In genomic region chr11:134254433-134254832, GRCh38 we compare ENCODE assay signal across 10 cellular contexts. TPM values are rescaled to one million over a fixed set of nuclear protein-coding genes. Genes with fewer than 3 reads are reported as not detected.
DNase-seq lines count a peak whose midpoint lies in the region; ATAC-seq and TF ChIP-seq lines count a peak whose summit lies in the region.
"Had no signal": no experiment of that assay in that cellular context is flagged by ENCODE, and none has a peak within 500 bp of the region (broad histone marks: within the 10 kb centered on the region; RNA-seq: fewer than 3 reads in every experiment).

No MANE protein-coding gene starts in this region.

- no peaks in the 10 kb centered on the region for H3K9me3 ChIP-seq in HAP-1
- no peaks in the 10 kb centered on the region for H3K9me3 ChIP-seq in skeletal muscle satellite cell (replicated peaks; ENCODE audit: low read length)

- TF ChIP-seq CTCF in fibroblast of villous mesenchyme (IDR thresholded peaks at IDR 0.05; ENCODE audit: insufficient read depth, low read depth, low read length) = no peak

- CTCF ChIA-PET in T-cell (lab: Charles Lee) = interaction anchor here (0.5 to 3.3 kb wide), 3 partner anchors 20 to 307 kb away, joined by 4 to 13 read pairs (median 7); partner anchors contain the start of gene VPS26B (in 1 of the 2)

- H3K27me3 Mint-ChIP-seq in T-cell = no peaks in the 10 kb centered on the region

- H3K4me2 ChIP-seq in skeletal muscle satellite cell (ENCODE audit: low read length) = peak overlapping the region; percentile 82

- H3K36me3 ChIP-seq in HAP-1 (replicated peaks) = peaks cover 15% of the 10 kb centered on the region
- H3K36me3 ChIP-seq in skeletal muscle satellite cell (ENCODE audit: insufficient read depth, low read length) = peaks cover 23% of the 10 kb centered on the region

- peak overlapping the region in 1 of 2 donors; percentile 76 for H3K27ac Mint-ChIP-seq in T-cell

- POLR2A ChIA-PET in T-cell (lab: Charles Lee) = interaction anchor here in 1 of 2 donors (1.8 kb wide), 1 partner anchor 30 kb away, joined by 9 read pairs; the partner anchor contains the start of genes NCAPD3 and VPS26B

- DNase-seq in HAP-1 (ENCODE audit: low spot score in 2 of 2) = no peak
- no peak for DNase-seq in T-cell
- DNase-seq in fibroblast of villous mesenchyme (ENCODE audit: low read depth) = no peak
- DNase-seq in NK-92 (lab: John Stamatoyannopoulos, UW; ENCODE audit: unreplicated experiment) = no peak
- DNase-seq in NCI-H82 (lab: John Stamatoyannopoulos, UW) = no peak
- DNase-seq in dermis blood vessel endothelial cell = no peak
- DNase-seq: kidney glomerular epithelial cell had no signal

- H3K27me3 ChIP-seq in HAP-1 (ENCODE audit: low read depth) (no peaks in the 10 kb centered on the region), skeletal muscle satellite cell (ENCODE audit: control insufficient read depth, insufficient read depth, low read length) (no peaks in the 10 kb centered on the region)

- ATAC-seq in T-cell (replicated peaks in 1 of 4) (no peak), HG03159 (IDR thresholded peaks at IDR 0.05; ENCODE audit: unreplicated experiment) (no peak)

- H3K9ac ChIP-seq in skeletal muscle satellite cell (ENCODE audit: low read depth, low read length) = peak overlapping the region; percentile 68

- H3K4me1 ChIP-seq in HAP-1 = peaks cover 20% of the 10 kb centered on the region
- H3K4me1 ChIP-seq in skeletal muscle satellite cell (ENCODE audit: control insufficient read depth, insufficient read depth, low read length) = peaks cover 18% of the 10 kb centered on the region

- peak overlapping the region; percentile 89 to 99 (median 93) for H3K4me3 Mint-ChIP-seq in T-cell

- peaks cover 36 to 44% (median 39%) of the 10 kb centered on the region in 3 donors for H3K4me1 Mint-ChIP-seq in T-cell

- peaks cover 16% of the 10 kb centered on the region for H3K36me3 Mint-ChIP-seq in T-cell

- in situ Hi-C loops in HAP-1 (cut with MboI; ENCODE audit: low sequenced_read_pairs) = no loop called here

- no peaks in the 10 kb centered on the region for H3K9me3 Mint-ChIP-seq in T-cell

- peak overlapping the region; percentile 78 for H3K4me3 ChIP-seq in HAP-1
- H3K4me3 ChIP-seq in fibroblast of villous mesenchyme (ENCODE audit: low read depth, low read length) = peak overlapping the region; percentile 77
- H3K4me3 ChIP-seq in skeletal muscle satellite cell (ENCODE audit: low read length) = peak overlapping the region; percentile 71

RNA-seq across cellular contexts. Expression of gene ACAD8, which starts 1.1 kb away (rescaled TPM):
- 10 to 100 TPM; 22.1 to 40.2 (median 38.2) TPM for total RNA-seq in T-cell
- 14.5 and 16.4 TPM in 2 replicates for total RNA-seq in fibroblast of villous mesenchyme
- total RNA-seq in skeletal muscle satellite cell (2012; rRNA removed) = 12.7 and 16.2 TPM in 2 replicates
- 24.5 and 27.2 TPM in 2 replicates for total RNA-seq in dermis blood vessel endothelial cell

RNA-seq across cellular contexts. Expression of gene THYN1, which starts 1.3 kb away (rescaled TPM):
- total RNA-seq in T-cell (10 to 100 TPM; 37.5 to 57.6 (median 55.5) TPM), fibroblast of villous mesenchyme (50.3 and 58.3 TPM in 2 replicates), dermis blood vessel endothelial cell (58.7 and 76.3 TPM in 2 replicates)
- total RNA-seq in skeletal muscle satellite cell (2012; rRNA removed) = 41.5 and 50.2 TPM in 2 replicates

RNA-seq across cellular contexts. Expression of gene GLB1L3, which starts 21.7 kb away (rescaled TPM):
- total RNA-seq in T-cell (1 to 10 TPM; 1.3 to 2.8 (median 1.9) TPM), fibroblast of villous mesenchyme (not detected in 2 replicates), dermis blood vessel endothelial cell (not detected in 2 replicates)
- not detected in 2 replicates for total RNA-seq in skeletal muscle satellite cell (2012; rRNA removed)
- total RNA-seq: LHCN-M2 had no signal

RNA-seq across cellular contexts. Expression of gene VPS26B, which starts 30.0 kb away (rescaled TPM):
- total RNA-seq in T-cell (10 to 100 TPM; 60.3 to 65.1 (median 62.7) TPM), fibroblast of villous mesenchyme (41.5 and 42.2 TPM in 2 replicates), dermis blood vessel endothelial cell (40.7 and 42.0 TPM in 2 replicates)
- 32.3 and 38.0 TPM in 2 replicates for total RNA-seq in skeletal muscle satellite cell (2012; rRNA removed)

RNA-seq across cellular contexts. Expression of gene NCAPD3, which starts 30.7 kb away (rescaled TPM):
- 10 to 100 TPM; 33.7 to 41.9 (median 36.8) TPM for total RNA-seq in T-cell
- total RNA-seq in fibroblast of villous mesenchyme = 15.5 and 21.2 TPM in 2 replicates
- 17.2 and 22.9 TPM in 2 replicates for total RNA-seq in skeletal muscle satellite cell (2012; rRNA removed)
- 20.6 and 38.5 TPM in 2 replicates for total RNA-seq in dermis blood vessel endothelial cell
